In the genomic region with DNA sequence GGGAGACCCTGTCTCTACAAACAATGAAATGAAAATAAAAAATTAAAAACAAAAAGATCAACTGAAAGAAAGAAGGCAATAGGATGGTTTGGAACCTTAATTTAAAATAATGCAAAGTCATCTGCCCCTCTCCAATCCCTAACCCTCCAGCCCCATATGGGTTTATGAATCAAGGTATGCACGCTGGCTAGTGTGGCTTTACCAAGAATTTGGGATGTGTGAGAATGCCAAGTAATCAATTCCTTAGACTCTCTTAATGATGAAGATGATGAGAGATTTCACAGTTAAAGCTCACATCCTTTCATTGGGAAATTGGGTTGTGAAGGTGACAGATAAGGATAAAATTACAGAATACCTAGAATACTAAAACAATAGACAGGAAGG, we compare ENCODE assay signal across 3 cellular contexts.
A peak's percentile ranks its signal among the peaks of the same experiment; 100 is the strongest.
TF ChIP-seq lines count a peak whose summit lies in the region.

No MANE protein-coding gene starts in this region.

TF ChIP-seq in SK-N-SH, 30 proteins besides CTCF, POLR2A, EP300 and RAD21 (continued from another document):
- TF ChIP-seq RXRA (IDR thresholded peaks at IDR 0.05; ENCODE audit: borderline replicate concordance, low read depth): no peak
- TF ChIP-seq FOXJ3 (CRISPR knock-in tag; IDR thresholded peaks at IDR 0.05): peak; percentile 8; the same call in 1 of the 2 replicates
- TF ChIP-seq, protein P1, sequence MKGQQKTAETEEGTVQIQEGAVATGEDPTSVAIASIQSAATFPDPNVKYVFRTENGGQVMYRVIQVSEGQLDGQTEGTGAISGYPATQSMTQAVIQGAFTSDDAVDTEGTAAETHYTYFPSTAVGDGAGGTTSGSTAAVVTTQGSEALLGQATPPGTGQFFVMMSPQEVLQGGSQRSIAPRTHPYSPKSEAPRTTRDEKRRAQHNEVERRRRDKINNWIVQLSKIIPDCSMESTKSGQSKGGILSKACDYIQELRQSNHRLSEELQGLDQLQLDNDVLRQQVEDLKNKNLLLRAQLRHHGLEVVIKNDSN (IDR thresholded peaks at IDR 0.05; ENCODE audit: borderline replicate concordance, low read depth): no peak
- TF ChIP-seq TCF12 (IDR thresholded peaks at IDR 0.05): no peak
- TF ChIP-seq, protein P2, sequence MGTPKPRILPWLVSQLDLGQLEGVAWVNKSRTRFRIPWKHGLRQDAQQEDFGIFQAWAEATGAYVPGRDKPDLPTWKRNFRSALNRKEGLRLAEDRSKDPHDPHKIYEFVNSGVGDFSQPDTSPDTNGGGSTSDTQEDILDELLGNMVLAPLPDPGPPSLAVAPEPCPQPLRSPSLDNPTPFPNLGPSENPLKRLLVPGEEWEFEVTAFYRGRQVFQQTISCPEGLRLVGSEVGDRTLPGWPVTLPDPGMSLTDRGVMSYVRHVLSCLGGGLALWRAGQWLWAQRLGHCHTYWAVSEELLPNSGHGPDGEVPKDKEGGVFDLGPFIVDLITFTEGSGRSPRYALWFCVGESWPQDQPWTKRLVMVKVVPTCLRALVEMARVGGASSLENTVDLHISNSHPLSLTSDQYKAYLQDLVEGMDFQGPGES (IDR thresholded peaks at IDR 0.05; ENCODE audit: low read depth, low read length): no peak
- no peak for TF ChIP-seq RCOR1 (IDR thresholded peaks at IDR 0.05; ENCODE audit: low read length)

TF ChIP-seq in SK-N-SH treated with all-trans-retinoic acid at 6 μM for 48 hours, 23 proteins besides CTCF, POLR2A, EP300 and RAD21 (continued from another document):
- TF ChIP-seq ESRRG (CRISPR knock-in tag; IDR thresholded peaks at IDR 0.05): no peak
- no peak for TF ChIP-seq ARNTL (CRISPR knock-in tag; IDR thresholded peaks at IDR 0.05; ENCODE audit: borderline replicate concordance, low read depth)
- no peak for TF ChIP-seq PATZ1 (CRISPR knock-in tag; IDR thresholded peaks at IDR 0.05; ENCODE audit: borderline replicate concordance)
- no peak for TF ChIP-seq CSRNP3 (CRISPR knock-in tag; IDR thresholded peaks at IDR 0.05)
- no peak for TF ChIP-seq SNAI2 (CRISPR knock-in tag; IDR thresholded peaks at IDR 0.05)
- no peak for TF ChIP-seq BACH2 (CRISPR knock-in tag; IDR thresholded peaks at IDR 0.05; ENCODE audit: borderline replicate concordance)
- TF ChIP-seq POU6F1 (CRISPR knock-in tag; IDR thresholded peaks at IDR 0.05; ENCODE audit: borderline replicate concordance, low read depth): no peak
- no peak for TF ChIP-seq RARB (CRISPR knock-in tag; IDR thresholded peaks at IDR 0.05)
- TF ChIP-seq ISL1 (CRISPR knock-in tag; IDR thresholded peaks at IDR 0.05): no peak
- no peak for TF ChIP-seq CSDC2 (CRISPR knock-in tag; IDR thresholded peaks at IDR 0.05)
- no peak for TF ChIP-seq ZNF70 (CRISPR knock-in tag; IDR thresholded peaks at IDR 0.05)
- no peak for TF ChIP-seq TCF4 (CRISPR knock-in tag; IDR thresholded peaks at IDR 0.05; ENCODE audit: borderline replicate concordance)
- no peak for TF ChIP-seq ZC3H10 (CRISPR knock-in tag; IDR thresholded peaks at IDR 0.05)
- TF ChIP-seq ZNF565 (CRISPR knock-in tag; conservative IDR thresholded peaks at IDR 0.05; ENCODE audit: low read depth): no peak

TF ChIP-seq in K562, 482 proteins besides CTCF, POLR2A, EP300 and RAD21:
- TF ChIP-seq MAFG (tag; conservative IDR thresholded peaks at IDR 0.05): peak; percentile 29; the same call in 1 of the 2 replicates
- TF ChIP-seq, protein P3, sequence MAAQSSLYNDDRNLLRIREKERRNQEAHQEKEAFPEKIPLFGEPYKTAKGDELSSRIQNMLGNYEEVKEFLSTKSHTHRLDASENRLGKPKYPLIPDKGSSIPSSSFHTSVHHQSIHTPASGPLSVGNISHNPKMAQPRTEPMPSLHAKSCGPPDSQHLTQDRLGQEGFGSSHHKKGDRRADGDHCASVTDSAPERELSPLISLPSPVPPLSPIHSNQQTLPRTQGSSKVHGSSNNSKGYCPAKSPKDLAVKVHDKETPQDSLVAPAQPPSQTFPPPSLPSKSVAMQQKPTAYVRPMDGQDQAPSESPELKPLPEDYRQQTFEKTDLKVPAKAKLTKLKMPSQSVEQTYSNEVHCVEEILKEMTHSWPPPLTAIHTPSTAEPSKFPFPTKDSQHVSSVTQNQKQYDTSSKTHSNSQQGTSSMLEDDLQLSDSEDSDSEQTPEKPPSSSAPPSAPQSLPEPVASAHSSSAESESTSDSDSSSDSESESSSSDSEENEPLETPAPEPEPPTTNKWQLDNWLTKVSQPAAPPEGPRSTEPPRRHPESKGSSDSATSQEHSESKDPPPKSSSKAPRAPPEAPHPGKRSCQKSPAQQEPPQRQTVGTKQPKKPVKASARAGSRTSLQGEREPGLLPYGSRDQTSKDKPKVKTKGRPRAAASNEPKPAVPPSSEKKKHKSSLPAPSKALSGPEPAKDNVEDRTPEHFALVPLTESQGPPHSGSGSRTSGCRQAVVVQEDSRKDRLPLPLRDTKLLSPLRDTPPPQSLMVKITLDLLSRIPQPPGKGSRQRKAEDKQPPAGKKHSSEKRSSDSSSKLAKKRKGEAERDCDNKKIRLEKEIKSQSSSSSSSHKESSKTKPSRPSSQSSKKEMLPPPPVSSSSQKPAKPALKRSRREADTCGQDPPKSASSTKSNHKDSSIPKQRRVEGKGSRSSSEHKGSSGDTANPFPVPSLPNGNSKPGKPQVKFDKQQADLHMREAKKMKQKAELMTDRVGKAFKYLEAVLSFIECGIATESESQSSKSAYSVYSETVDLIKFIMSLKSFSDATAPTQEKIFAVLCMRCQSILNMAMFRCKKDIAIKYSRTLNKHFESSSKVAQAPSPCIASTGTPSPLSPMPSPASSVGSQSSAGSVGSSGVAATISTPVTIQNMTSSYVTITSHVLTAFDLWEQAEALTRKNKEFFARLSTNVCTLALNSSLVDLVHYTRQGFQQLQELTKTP (IDR thresholded peaks at IDR 0.05; ENCODE audit: low read depth in 1 of 2, partially characterized antibody in 2 of 2): no peak
TF ChIP-seq in K562: peak in this region for 1.
